ENCODE assay signal across 21 cellular contexts in genomic region chr5:122219767-122220166, GRCh38.
"Had no signal": no experiment of that assay in that cellular context is flagged by ENCODE, and none has a peak within 500 bp of the region (broad histone marks: within the 10 kb centered on the region; RNA-seq: fewer than 3 reads in every experiment).

No MANE protein-coding gene starts in this region.

- H3K9me3 ChIP-seq: colonic mucosa, gastrocnemius medialis, ovary, prostate gland, suprapubic skin had no signal

- H3K4me1 ChIP-seq: colonic mucosa, gastrocnemius medialis, prostate gland, suprapubic skin, tibial artery had no signal

- H3K27me3 ChIP-seq: colonic mucosa, gastrocnemius medialis, ovary, suprapubic skin, tibial artery had no signal

- DNase-seq: activated CD4-positive, alpha-beta T cell treated with anti-CD3 and anti-CD28 coated beads for 36 hours; activated CD4-positive, CD25-positive, alpha-beta regulatory T cell; activated CD8-positive, alpha-beta T cell treated with anti-CD3 and anti-CD28 coated beads, Interleukin-2, amount 10 ng/mL, durations not matched to agents 7 days and 5 days; activated effector memory CD4-positive, alpha-beta T cell treated with Interleukin-2 at 50 U/mL for 16 hours; activated naive CD4-positive, alpha-beta T cell treated with Interleukin-2 at 50 U/mL for 16 hours; activated T-cell treated with anti-CD3 and anti-CD28 coated beads for 4 hours; cerebellar nuclear complex; colonic mucosa; effector memory CD4-positive, alpha-beta T cell; gastrocnemius medialis; naive B cell; nephron progenitor cell; ovary; retina; stimulated activated CD4-positive, alpha-beta T cell treated with anti-CD3 and anti-CD28 coated beads, Interleukin-15, amount 100 ng/mL, for 24 hours; stimulated activated CD4-positive, alpha-beta T cell treated with anti-CD3 and anti-CD28 coated beads, Interleukin-2, amount 100 ng/mL, for 24 hours; stimulated activated naive CD4-positive, alpha-beta T cell; T-helper 1 cell had no signal

- H3K27ac ChIP-seq: colonic mucosa, gastrocnemius medialis, ovary, prostate gland, suprapubic skin, tibial artery had no signal

- H3K4me3 ChIP-seq: colonic mucosa, gastrocnemius medialis, ovary, prostate gland, suprapubic skin, tibial artery had no signal

- ATAC-seq: activated CD4-positive, alpha-beta T cell treated with anti-CD3 and anti-CD28 coated beads for 36 hours; activated CD8-positive, alpha-beta T cell treated with anti-CD3 and anti-CD28 coated beads, Interleukin-2, amount 10 ng/mL, durations not matched to agents 7 days and 5 days; gastrocnemius medialis had no signal

- H3K36me3 ChIP-seq: colonic mucosa, gastrocnemius medialis, ovary, prostate gland, suprapubic skin, tibial artery had no signal
